ENCODE assay signal across 19 cellular contexts in genomic region chr1:215744419-215744818, GRCh38.
DNase-seq lines count a peak whose midpoint lies in the region; ATAC-seq, FAIRE-seq and TF ChIP-seq lines count a peak whose summit lies in the region.
"Had no signal": no experiment of that assay in that cellular context is flagged by ENCODE, and none has a peak within 500 bp of the region (broad histone marks: within the 10 kb centered on the region; RNA-seq: fewer than 3 reads in every experiment).

No MANE protein-coding gene starts in this region.

- TF ChIP-seq CTCF in HFFc6 (IDR thresholded peaks at IDR 0.05) (no peak), astrocyte (IDR thresholded peaks at IDR 0.05; ENCODE audit: insufficient read depth, low read depth, low read length) (no peak), dorsolateral prefrontal cortex (IDR thresholded peaks at IDR 0.05 in 54 of 56, conservative IDR thresholded peaks at IDR 0.05 in 2 of 56; ENCODE audit: low read depth in 1 of 56, partially characterized antibody in 56 of 56) (no peak)

- no peak overlapping the region for H3K4me2 ChIP-seq in astrocyte (ENCODE audit: low read length)
- H3K4me2 ChIP-seq: A549 had no signal

- H3K4me1 ChIP-seq in astrocyte (ENCODE audit: insufficient read depth, low read length), result peaks cover 2% of the 10 kb centered on the region
- H3K4me1 ChIP-seq: A549 had no signal

- H3K9me3 ChIP-seq in astrocyte (ENCODE audit: insufficient read depth, low read depth, low read length), result no peaks in the 10 kb centered on the region
- H3K9me3 ChIP-seq: A549, SJSA1 had no signal

- ATAC-seq in GM18502 (IDR thresholded peaks at IDR 0.05; ENCODE audit: poor library complexity, unreplicated experiment), result no peak
- ATAC-seq: A549; CD8-positive, alpha-beta T cell; HepG2 had no signal

- no peaks in the 10 kb centered on the region; the same call in 1 of the 2 replicates for H3K27me3 Mint-ChIP-seq in HFFc6 (ENCODE audit: insufficient read depth)
- H3K27me3 Mint-ChIP-seq in astrocyte (ENCODE audit: low read depth, unreplicated experiment), result no peaks in the 10 kb centered on the region
- H3K27me3 Mint-ChIP-seq: B cell had no signal

- H3K27ac Mint-ChIP-seq in HFFc6, result peak overlapping the region; percentile 56
- peak overlapping the region; percentile 35 for H3K27ac Mint-ChIP-seq in astrocyte (ENCODE audit: unreplicated experiment)
- H3K27ac Mint-ChIP-seq: B cell; CD8-positive, alpha-beta T cell had no signal

- H3K27ac ChIP-seq in astrocyte (ENCODE audit: low read depth, low read length) (no peak overlapping the region), dorsolateral prefrontal cortex (no peak overlapping the region)
- H3K27ac ChIP-seq: A549, SJSA1 had no signal

- H3K9ac ChIP-seq in astrocyte (ENCODE audit: low read length), result no peak overlapping the region

- peaks cover 39% of the 10 kb centered on the region for H3K4me1 Mint-ChIP-seq in HFFc6 (ENCODE audit: low read depth)
- peaks cover 21% of the 10 kb centered on the region for H3K4me1 Mint-ChIP-seq in astrocyte (ENCODE audit: low read depth, unreplicated experiment)
- H3K4me1 Mint-ChIP-seq: B cell had no signal

- intact Hi-C loops in dorsolateral prefrontal cortex (cut with DNase I), result no loop called here

- H3K36me3 Mint-ChIP-seq in HFFc6 (ENCODE audit: low read depth), result no peaks in the 10 kb centered on the region; the same call in 1 of the 2 replicates
- no peaks in the 10 kb centered on the region for H3K36me3 Mint-ChIP-seq in astrocyte (ENCODE audit: low read depth, unreplicated experiment)
- H3K36me3 Mint-ChIP-seq: CD8-positive, alpha-beta T cell had no signal

- H4K20me1 ChIP-seq in astrocyte (ENCODE audit: insufficient read depth, low read length), result no peaks in the 10 kb centered on the region

- H2AFZ ChIP-seq in astrocyte (ENCODE audit: low read depth, low read length), result no peak overlapping the region

- peak; percentile 2 for DNase-seq in AG08396 (ENCODE audit: low spot score)
- peak; percentile 49 for DNase-seq in HFFc6
- peak; percentile 40 for DNase-seq in astrocyte (ENCODE audit: low read depth)
- DNase-seq in myocyte (ENCODE audit: low read depth), result peak; percentile 49
- DNase-seq in dorsolateral prefrontal cortex, result no peak
- DNase-seq in GOT3 (lab: John Stamatoyannopoulos, UW), result no peak
- DNase-seq in NCI-H2029 (lab: John Stamatoyannopoulos, UW), result no peak
- DNase-seq: CD8-positive, alpha-beta T cell; DND-41; NCI-H1105 treated with DMSO at 0.1 percent for 48 hours; NCI-H187; NCI-H2171; NCI-H82 had no signal

- H3K27me3 ChIP-seq in astrocyte (ENCODE audit: insufficient read depth, low read length) (no peaks in the 10 kb centered on the region), dorsolateral prefrontal cortex (peaks cover 0 to 6% (median 0%) of the 10 kb centered on the region in 45 donors)
- H3K27me3 ChIP-seq: SJSA1 had no signal

- FAIRE-seq in astrocyte (lab: Jason Lieb, UNC), result peak; percentile 66
- FAIRE-seq: A549, H54, HepG2 had no signal

- H3K4me3 ChIP-seq in astrocyte (ENCODE audit: insufficient read depth, low read depth, low read length) (no peak overlapping the region), dorsolateral prefrontal cortex (no peak overlapping the region)
- H3K4me3 ChIP-seq: A549, SJSA1 had no signal

- H3K36me3 ChIP-seq in astrocyte (ENCODE audit: insufficient read depth, low read length), result no peaks in the 10 kb centered on the region
- H3K36me3 ChIP-seq: SJSA1 had no signal

- no peaks in the 10 kb centered on the region for H3K9me3 Mint-ChIP-seq in HFFc6
- H3K9me3 Mint-ChIP-seq in astrocyte (ENCODE audit: unreplicated experiment), result no peaks in the 10 kb centered on the region

- H3K4me3 Mint-ChIP-seq in HFFc6 (0 out of 2 replicates have a peak overlapping the region, but pooled peaks have one; percentile 1), astrocyte (ENCODE audit: unreplicated experiment) (no peak overlapping the region)
- H3K4me3 Mint-ChIP-seq: B cell; CD8-positive, alpha-beta T cell had no signal

- H3K79me2 ChIP-seq in astrocyte (ENCODE audit: insufficient read depth, low read length), result no peaks in the 10 kb centered on the region

Comparison
In these comparisons a context has a peak if more than half of its experiments do, and no peak if none do; other contexts are left out.
1. DNase-seq: peak in AG08396 (single experiment), HFFc6 (single experiment), astrocyte (single experiment) and myocyte (single experiment); none in dorsolateral prefrontal cortex (0 of 10), GOT3 (single experiment) and NCI-H2029 (single experiment).